In genomic region chr6:11248974-11249761, GRCh38 we compare ENCODE assay signal across 17 cellular contexts.
"Had no signal": no experiment of that assay in that cellular context is flagged by ENCODE, and none has a peak within 500 bp of the region (broad histone marks: within the 10 kb centered on the region; RNA-seq: fewer than 3 reads in every experiment).

No MANE protein-coding gene starts in this region.

- ATAC-seq: activated CD8-positive, alpha-beta memory T cell treated with anti-CD3 and anti-CD28 coated beads, Interleukin-2, amount 10 ng/mL, durations not matched to agents 7 days and 5 days; esophagus mucosa; sciatic nerve had no signal

- H3K9me3 ChIP-seq: ovary, tibial artery, vagina had no signal

- FAIRE-seq: colon had no signal

- H3K27ac ChIP-seq: ovary, spleen, tibial artery, vagina had no signal

- H3K27ac Mint-ChIP-seq: activated CD4-positive, alpha-beta memory T cell treated with anti-CD3 and anti-CD28 coated beads for 36 hours; activated CD8-positive, alpha-beta memory T cell treated with anti-CD3 and anti-CD28 coated beads, Interleukin-2, amount 10 ng/mL, durations not matched to agents 7 days and 5 days; activated T-cell treated with anti-CD3 and anti-CD28 coated beads, Interleukin-2, amount 50 U/mL, for 24 hours had no signal

- H3K4me3 ChIP-seq: ovary, spleen, tibial artery, vagina had no signal

- H3K27me3 Mint-ChIP-seq: activated CD4-positive, alpha-beta memory T cell treated with anti-CD3 and anti-CD28 coated beads for 36 hours; activated CD8-positive, alpha-beta memory T cell treated with anti-CD3 and anti-CD28 coated beads, Interleukin-2, amount 10 ng/mL, durations not matched to agents 7 days and 5 days; activated T-cell treated with anti-CD3 and anti-CD28 coated beads, Interleukin-2, amount 50 U/mL, for 24 hours; naive B cell had no signal

- DNase-seq: activated CD4-positive, alpha-beta memory T cell treated with anti-CD3 and anti-CD28 coated beads for 36 hours; activated CD4-positive, alpha-beta T cell treated with anti-CD3 and anti-CD28 coated beads for 1 hour; activated CD8-positive, alpha-beta memory T cell treated with anti-CD3 and anti-CD28 coated beads, Interleukin-2, amount 10 ng/mL, durations not matched to agents 7 days and 5 days; activated effector memory CD4-positive, alpha-beta T cell treated with Interleukin-2 at 50 U/mL for 16 hours; activated naive CD4-positive, alpha-beta T cell treated with anti-CD3 and anti-CD28 coated beads, Interleukin-2, amount 50 U/mL, for 16 hours; activated T-cell treated with anti-CD3 and anti-CD28 coated beads, Interleukin-2, amount 50 U/mL, for 24 hours; islet precursor cell; naive B cell; ovary; spleen; stimulated activated CD4-positive, alpha-beta T cell treated with anti-CD3 and anti-CD28 coated beads, Interleukin-1b, Interleukin-23, amount 100 ng/mL, for 48 hours; T1000; tibial artery had no signal

- H3K36me3 ChIP-seq: ovary, tibial artery, vagina had no signal

- H3K27me3 ChIP-seq: ovary, spleen, tibial artery, vagina had no signal

- H3K4me3 Mint-ChIP-seq: activated CD4-positive, alpha-beta memory T cell treated with anti-CD3 and anti-CD28 coated beads for 36 hours; activated CD8-positive, alpha-beta memory T cell treated with anti-CD3 and anti-CD28 coated beads, Interleukin-2, amount 10 ng/mL, durations not matched to agents 7 days and 5 days; activated T-cell treated with anti-CD3 and anti-CD28 coated beads, Interleukin-2, amount 50 U/mL, for 24 hours had no signal
